26 cellular contexts compared by ENCODE assay signal in the genomic region with DNA sequence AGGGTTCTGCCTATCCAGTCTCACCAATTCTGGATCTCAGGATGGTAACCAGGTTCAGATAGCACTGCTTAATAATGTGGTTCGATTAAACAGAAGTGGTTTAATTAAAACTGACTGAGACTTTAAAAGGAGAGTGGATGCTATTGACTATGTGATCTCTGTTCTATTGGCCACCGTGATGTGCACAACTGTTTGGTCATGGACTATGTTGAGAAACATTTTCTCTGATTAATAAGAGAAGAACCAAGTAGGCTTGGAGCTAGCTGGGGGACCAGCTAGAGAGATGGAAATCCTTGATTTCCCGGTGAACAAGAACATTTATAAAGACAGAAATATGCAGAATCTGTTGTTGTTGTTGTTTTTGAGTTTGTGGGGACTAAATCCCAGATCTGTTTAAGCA. TPM values are rescaled to one million over a fixed set of nuclear protein-coding genes. Genes with fewer than 3 reads are reported as not detected.
"Had no signal": no experiment of that assay in that cellular context is flagged by ENCODE, and none has a peak within 500 bp of the region (broad histone marks: within the 10 kb centered on the region; RNA-seq: fewer than 3 reads in every experiment).

No MANE protein-coding gene starts in this region.

- ATAC-seq: natural killer cell; psoas muscle; right cardiac atrium; sciatic nerve; stimulated activated effector memory CD8-positive, alpha-beta T cell treated with anti-CD3 and anti-CD28 coated beads, Interleukin-12 subunit alpha, Interleukin-12 subunit beta, amount 100 ng/mL, for 72 hours; stimulated activated naive B cell treated with anti-CD40 and anti-IgM and Interleukin-4, amounts not matched to agents 10 μg/mL and 1 μg/mL and 100 μg/mL, for 72 hours had no signal

- H3K27ac ChIP-seq: neural progenitor cell, ovary, parathyroid adenoma, psoas muscle, skin epidermis, thoracic aorta, thyroid gland, tibial nerve, upper lobe of left lung, vagina had no signal

- H3K27me3 ChIP-seq: neural progenitor cell, ovary, stomach, thyroid gland, tibial nerve, upper lobe of left lung, vagina had no signal

- H3K4me3 ChIP-seq: neural progenitor cell, ovary, psoas muscle, skin epidermis, stomach, thoracic aorta, thyroid gland, tibial nerve, upper lobe of left lung, vagina had no signal

- H3K36me3 ChIP-seq: neural progenitor cell, ovary, stomach, thoracic aorta, thyroid gland, tibial nerve, upper lobe of left lung, vagina had no signal

- DNase-seq: natural killer cell; occipital lobe; ovary; posterior cingulate gyrus; psoas muscle; right cardiac atrium; stimulated activated CD4-positive, alpha-beta T cell treated with anti-CD3 and anti-CD28 coated beads, Interleukin-15, amount 100 ng/mL, for 24 hours; stimulated activated CD4-positive, alpha-beta T cell treated with anti-CD3 and anti-CD28 coated beads, Interleukin-2, amount 100 ng/mL, for 24 hours; stimulated activated CD4-positive, alpha-beta T cell treated with anti-CD3 and anti-CD28 coated beads, Interleukin-2, amount 100 ng/mL, for 48 hours; stimulated activated CD4-positive, alpha-beta T cell treated with anti-CD3 and anti-CD28 coated beads, Interleukin-4, amount 100 ng/mL, for 24 hours; stimulated activated naive B cell treated with anti-CD40 and anti-IgM and Interleukin-4, amounts not matched to agents 10 μg/mL and 1 μg/mL and 100 μg/mL, for 72 hours; stimulated activated naive CD4-positive, alpha-beta T cell treated with Interleukin-2 at 50 U/mL for 16 hours; thyroid gland; trophoblast cell; upper lobe of left lung had no signal

- H3K9me3 ChIP-seq: ovary, psoas muscle, stomach, thoracic aorta, thyroid gland, tibial nerve, upper lobe of left lung, vagina had no signal

- H3K4me1 ChIP-seq: neural progenitor cell, parathyroid adenoma, psoas muscle, tibial nerve, upper lobe of left lung, vagina had no signal

RNA-seq across cellular contexts. Expression of a gene that starts 36.5 kb away (rescaled TPM):
- total RNA-seq: natural killer cell, occipital lobe, progenitor cell of endocrine pancreas, renal cortical epithelial cell had no signal
